ENCODE assay signal across 16 cellular contexts in genomic region chr5:59655693-59656309, GRCh38.
"Had no signal": no experiment of that assay in that cellular context is flagged by ENCODE, and none has a peak within 500 bp of the region (broad histone marks: within the 10 kb centered on the region; RNA-seq: fewer than 3 reads in every experiment).

No MANE protein-coding gene starts in this region.

- H3K27ac ChIP-seq: cardiac muscle cell, epithelial cell of prostate, heart right ventricle, skin epidermis, thoracic aorta had no signal

- H3K4me1 Mint-ChIP-seq: activated naive CD4-positive, alpha-beta T cell treated with anti-CD3 and anti-CD28 coated beads, Interleukin-2, amount 50 U/mL, for 24 hours had no signal

- FAIRE-seq: frontal cortex had no signal

- ATAC-seq: heart right ventricle, left cardiac atrium had no signal

- H3K27me3 Mint-ChIP-seq: activated naive CD4-positive, alpha-beta T cell treated with anti-CD3 and anti-CD28 coated beads, Interleukin-2, amount 50 U/mL, for 24 hours; activated T-cell treated with anti-CD3 and anti-CD28 coated beads, Interleukin-2, amount 50 U/mL, for 24 hours had no signal

- H3K36me3 ChIP-seq: cardiac muscle cell, heart right ventricle, thoracic aorta had no signal

- H3K27me3 ChIP-seq: cardiac muscle cell, heart right ventricle had no signal

- H3K4me3 ChIP-seq: cardiac muscle cell, heart right ventricle, lung, skin epidermis, thoracic aorta had no signal

- H3K4me1 ChIP-seq: heart right ventricle had no signal

- H3K36me3 Mint-ChIP-seq: activated naive CD4-positive, alpha-beta T cell treated with anti-CD3 and anti-CD28 coated beads, Interleukin-2, amount 50 U/mL, for 24 hours; mesothelial cell of epicardium had no signal

- H3K4me3 Mint-ChIP-seq: activated naive CD4-positive, alpha-beta T cell treated with anti-CD3 and anti-CD28 coated beads, Interleukin-2, amount 50 U/mL, for 24 hours; activated T-cell treated with anti-CD3 and anti-CD28 coated beads, Interleukin-2, amount 50 U/mL, for 24 hours; mesothelial cell of epicardium had no signal

- DNase-seq: activated CD4-positive, alpha-beta T cell treated with anti-CD3 and anti-CD28 coated beads, Interleukin-2, amount 50 U/mL, for 48 hours; activated T-cell treated with anti-CD3 and anti-CD28 coated beads, Interleukin-2, amount 50 U/mL, for 24 hours; heart right ventricle; left cardiac atrium; nucleus accumbens; stimulated activated CD4-positive, alpha-beta T cell treated with anti-CD3 and anti-CD28 coated beads, Interleukin-4, amount 100 ng/mL, for 4 hours; stimulated activated CD8-positive, alpha-beta memory T cell treated with anti-CD3 and anti-CD28 coated beads, Interleukin-4, amount 100 ng/mL, for 48 hours; T-helper 9 cell had no signal

- H3K27ac Mint-ChIP-seq: activated naive CD4-positive, alpha-beta T cell treated with anti-CD3 and anti-CD28 coated beads, Interleukin-2, amount 50 U/mL, for 24 hours; activated T-cell treated with anti-CD3 and anti-CD28 coated beads, Interleukin-2, amount 50 U/mL, for 24 hours; mesothelial cell of epicardium had no signal

- H3K9me3 ChIP-seq: heart right ventricle, thoracic aorta had no signal

- H3K9me3 Mint-ChIP-seq: activated naive CD4-positive, alpha-beta T cell treated with anti-CD3 and anti-CD28 coated beads, Interleukin-2, amount 50 U/mL, for 24 hours; activated T-cell treated with anti-CD3 and anti-CD28 coated beads, Interleukin-2, amount 50 U/mL, for 24 hours; mesothelial cell of epicardium had no signal
